Comparison of ENCODE assay signal across 11 cellular contexts in genomic region chr9:89532478-89532877, GRCh38. TPM values are rescaled to one million over a fixed set of nuclear protein-coding genes. Genes with fewer than 3 reads are reported as not detected.
A peak's percentile ranks its signal among the peaks of the same experiment; 100 is the strongest.
DNase-seq lines count a peak whose midpoint lies in the region; ATAC-seq and TF ChIP-seq lines count a peak whose summit lies in the region.
"Had no signal": no experiment of that assay in that cellular context is flagged by ENCODE, and none has a peak within 500 bp of the region (broad histone marks: within the 10 kb centered on the region; RNA-seq: fewer than 3 reads in every experiment).

No MANE protein-coding gene starts in this region.

- no peak overlapping the region for H3K4me3 Mint-ChIP-seq in activated T-cell treated with anti-CD3 and anti-CD28 coated beads, Interleukin-2, amount 50 U/mL, for 24 hours

- no peaks in the 10 kb centered on the region for H3K27me3 Mint-ChIP-seq in activated T-cell treated with anti-CD3 and anti-CD28 coated beads, Interleukin-2, amount 50 U/mL, for 24 hours

- no peaks in the 10 kb centered on the region for H3K36me3 ChIP-seq in left lung
- H3K36me3 ChIP-seq in right atrium auricular region: no peaks in the 10 kb centered on the region
- H3K36me3 ChIP-seq: brain microvascular endothelial cell had no signal

- H3K27me3 ChIP-seq in left lung: no peaks in the 10 kb centered on the region
- no peaks in the 10 kb centered on the region for H3K27me3 ChIP-seq in right atrium auricular region
- H3K27me3 ChIP-seq: brain microvascular endothelial cell had no signal

- no peaks in the 10 kb centered on the region for H3K36me3 Mint-ChIP-seq in activated T-cell treated with anti-CD3 and anti-CD28 coated beads, Interleukin-2, amount 50 U/mL, for 24 hours (ENCODE audit: low read depth)

- H3K4me3 ChIP-seq in left lung: no peak overlapping the region
- H3K4me3 ChIP-seq in right atrium auricular region: no peak overlapping the region

- peak; percentile 24 for DNase-seq in NCI-H2029 (lab: John Stamatoyannopoulos, UW)
- no peak for DNase-seq in NCI-H2029 treated with DMSO at 0.1 percent for 48 hours (lab: John Stamatoyannopoulos, UW)
- DNase-seq in activated T-cell treated with anti-CD3 and anti-CD28 coated beads, Interleukin-2, amount 50 U/mL, for 24 hours: peak; percentile 61
- DNase-seq in left lung: no peak
- DNase-seq in stimulated activated CD8-positive, alpha-beta memory T cell treated with anti-CD3 and anti-CD28 coated beads, Interleukin-7, amount 100 ng/mL, for 4 hours (ENCODE audit: low read depth in 2 of 2): peak; percentile 30 to 33
- DNase-seq in retina: no peak
- no peak for DNase-seq in right atrium auricular region (ENCODE audit: low spot score)
- DNase-seq: 8988T, brain microvascular endothelial cell, NCI-H2081 treated with DMSO at 0.1 percent for 48 hours had no signal

- ATAC-seq in left lung (peak; percentile 33), GM21423 (IDR thresholded peaks at IDR 0.05; ENCODE audit: unreplicated experiment) (no peak)

- peaks cover 0 to 59% of the 10 kb centered on the region in 2 donors for H3K4me1 ChIP-seq in left lung
- no peaks in the 10 kb centered on the region for H3K4me1 ChIP-seq in right atrium auricular region

- intact Hi-C loops in left lung (cut with DNase I): no loop called here

- H3K27ac ChIP-seq in left lung (no peak overlapping the region), right atrium auricular region (no peak overlapping the region)
- H3K27ac ChIP-seq: brain microvascular endothelial cell had no signal

- peak overlapping the region; percentile 88 for H3K27ac Mint-ChIP-seq in activated T-cell treated with anti-CD3 and anti-CD28 coated beads, Interleukin-2, amount 50 U/mL, for 24 hours

- TF ChIP-seq CTCF in left lung (IDR thresholded peaks at IDR 0.05) (no peak), right atrium auricular region (IDR thresholded peaks at IDR 0.05) (no peak)

- H3K9me3 Mint-ChIP-seq in activated T-cell treated with anti-CD3 and anti-CD28 coated beads, Interleukin-2, amount 50 U/mL, for 24 hours: no peaks in the 10 kb centered on the region

- H3K9me3 ChIP-seq in left lung (no peaks in the 10 kb centered on the region), right atrium auricular region (no peaks in the 10 kb centered on the region)

- H3K4me1 Mint-ChIP-seq in activated T-cell treated with anti-CD3 and anti-CD28 coated beads, Interleukin-2, amount 50 U/mL, for 24 hours (ENCODE audit: low read depth): peaks cover 96% of the 10 kb centered on the region

RNA-seq across cellular contexts. Expression of gene SEMA4D, which starts 34.6 kb away (rescaled TPM):
- total RNA-seq in left lung: 10 to 100 TPM; 30.2 to 71.9 TPM
- 10 to 100 TPM; 14.6 to 22.1 TPM for total RNA-seq in right atrium auricular region

Comparison
In these comparisons a context has a peak if more than half of its experiments do, and no peak if none do; other contexts are left out.
1. DNase-seq: peak in NCI-H2029 (single experiment), activated T-cell treated with anti-CD3 and anti-CD28 coated beads, Interleukin-2, amount 50 U/mL, for 24 hours (single experiment) and stimulated activated CD8-positive, alpha-beta memory T cell treated with anti-CD3 and anti-CD28 coated beads, Interleukin-7, amount 100 ng/mL, for 4 hours (2 of 2); none in NCI-H2029 treated with DMSO at 0.1 percent for 48 hours (single experiment), left lung (0 of 2), retina (single experiment) and right atrium auricular region (single experiment).